Comparison of ENCODE assay signal across 12 cellular contexts in the genomic region with DNA sequence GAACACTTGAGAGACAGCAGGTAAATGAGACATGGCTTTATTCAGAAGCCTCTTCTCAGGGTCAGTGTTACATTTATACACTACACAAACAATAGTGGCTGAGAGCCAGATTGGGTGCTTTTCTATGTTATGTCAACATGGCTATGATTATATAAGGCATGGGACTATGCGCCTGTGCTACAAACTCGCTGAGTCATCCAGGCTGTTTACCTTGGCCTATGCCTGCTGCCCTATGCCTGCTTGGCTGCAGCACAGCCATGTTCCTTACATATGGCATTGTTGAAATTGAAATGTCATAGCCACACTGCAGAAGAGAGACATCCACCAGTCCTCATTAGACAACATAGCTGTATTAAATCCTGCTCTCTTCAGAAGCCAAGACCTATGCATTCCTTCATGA.
DNase-seq lines count a peak whose midpoint lies in the region; ATAC-seq, FAIRE-seq and TF ChIP-seq lines count a peak whose summit lies in the region.
"Had no signal": no experiment of that assay in that cellular context is flagged by ENCODE, and none has a peak within 500 bp of the region (broad histone marks: within the 10 kb centered on the region; RNA-seq: fewer than 3 reads in every experiment).

No MANE protein-coding gene starts in this region.

- H3K27me3 Mint-ChIP-seq in MCF 10A (ENCODE audit: insufficient read depth, unreplicated experiment), result no peaks in the 10 kb centered on the region

- peaks cover 8% of the 10 kb centered on the region for H3K9me3 Mint-ChIP-seq in MCF 10A (ENCODE audit: unreplicated experiment)

- H2AFZ ChIP-seq in fibroblast of lung (ENCODE audit: low read length), result no peak overlapping the region

- H3K79me2 ChIP-seq in fibroblast of lung (ENCODE audit: control insufficient read depth, insufficient read depth, low read length), result no peaks in the 10 kb centered on the region

- H3K36me3 ChIP-seq in breast epithelium (no peaks in the 10 kb centered on the region), Panc1 (ENCODE audit: control insufficient read depth, insufficient read depth, low read length) (no peaks in the 10 kb centered on the region), fibroblast of lung (ENCODE audit: control insufficient read depth, insufficient read depth, low read length) (no peaks in the 10 kb centered on the region)
- H3K36me3 ChIP-seq: cardiac muscle cell had no signal

- H3K4me3 Mint-ChIP-seq in MCF 10A (ENCODE audit: unreplicated experiment), result no peak overlapping the region

- CTCF ChIA-PET in MCF 10A (lab: Yijun Ruan, JAX) (no interaction called here), Panc1 (lab: Charles Lee) (no interaction called here)

- peak; percentile 88 for FAIRE-seq in urothelium cell line (lab: Jason Lieb, UNC)
- FAIRE-seq: keratinocyte had no signal

- H3K4me3 ChIP-seq in breast epithelium, result no peak overlapping the region
- no peak overlapping the region for H3K4me3 ChIP-seq in Panc1 (ENCODE audit: low read depth in 2 of 2, low read length in 2 of 2)
- H3K4me3 ChIP-seq in fibroblast of lung (replicated peaks in 1 of 4; ENCODE audit: control extremely low read depth in 1 of 4, insufficient read depth in 1 of 4, low read depth in 3 of 4, low read length in 4 of 4), result no peak overlapping the region
- H3K4me3 ChIP-seq: cardiac muscle cell had no signal

- DNase-seq in MCF 10A (ENCODE audit: unreplicated experiment), result peak; percentile 96
- no peak for DNase-seq in breast epithelium (ENCODE audit: low spot score in 2 of 2)
- peak; percentile 76 for DNase-seq in Panc1 (ENCODE audit: low read depth, low spot score)
- peak; percentile 1 to 5 for DNase-seq in fibroblast of lung (ENCODE audit: low read depth in 2 of 2)
- peak; percentile 58 for DNase-seq in urothelium cell line (ENCODE audit: low spot score)
- DNase-seq: activated T-cell treated with anti-CD3 and anti-CD28 coated beads for 4 hours; stimulated activated naive CD8-positive, alpha-beta T cell treated with anti-CD3 and anti-CD28 coated beads, Interleukin-15, Interleukin-2, amounts not matched to agents 100 U/mL and 50 U/mL, for 24 hours had no signal

- in situ Hi-C loops in Panc1 (cut with HindIII; ENCODE audit: low pct_unique_long_range_greater_than_20kb, low sequenced_read_pairs), result no loop called here

- H3K27ac Mint-ChIP-seq in MCF 10A (ENCODE audit: low read depth, unreplicated experiment), result peak overlapping the region; percentile 61

- H3K9me3 ChIP-seq in breast epithelium, result peaks cover 0 to 5% of the 10 kb centered on the region in 2 donors
- H3K9me3 ChIP-seq in Panc1 (ENCODE audit: control insufficient read depth, insufficient read depth, low read depth, low read length), result no peaks in the 10 kb centered on the region
- H3K9me3 ChIP-seq in fibroblast of lung (ENCODE audit: control insufficient read depth, insufficient read depth, low read depth, low read length), result no peaks in the 10 kb centered on the region

- ATAC-seq in Panc1 (peak; percentile 78), GM19328 (IDR thresholded peaks at IDR 0.05; ENCODE audit: unreplicated experiment) (no peak), HG02884 (IDR thresholded peaks at IDR 0.05; ENCODE audit: unreplicated experiment) (no peak), GM21786 (IDR thresholded peaks at IDR 0.05; ENCODE audit: unreplicated experiment) (no peak)
- ATAC-seq: stimulated activated naive CD8-positive, alpha-beta T cell treated with anti-CD3 and anti-CD28 coated beads, Interleukin-15, Interleukin-2, amounts not matched to agents 100 U/mL and 50 U/mL, for 24 hours had no signal

- TF ChIP-seq CTCF in MCF 10A (IDR thresholded peaks at IDR 0.05; ENCODE audit: unreplicated experiment) (no peak), breast epithelium (IDR thresholded peaks at IDR 0.05) (no peak), Panc1 (IDR thresholded peaks at IDR 0.05) (no peak), fibroblast of lung (conservative IDR thresholded peaks at IDR 0.05 in 1 of 2, IDR thresholded peaks at IDR 0.05 in 1 of 2; ENCODE audit: low read depth in 1 of 2, low read length in 2 of 2) (no peak)

- no peaks in the 10 kb centered on the region for H3K36me3 Mint-ChIP-seq in MCF 10A (ENCODE audit: insufficient read depth, unreplicated experiment)

- intact Hi-C loops in MCF 10A (cut with micrococcal nuclease), result no loop called here
- intact Hi-C loops in breast epithelium (cut with DNase I; ENCODE audit: low total_unique reads), result no loop called here
- intact Hi-C loops in Panc1 (cut with micrococcal nuclease; ENCODE audit: unreplicated experiment), result no loop called here

- H3K4me1 Mint-ChIP-seq in MCF 10A (ENCODE audit: insufficient read depth, unreplicated experiment), result peaks cover 8% of the 10 kb centered on the region

- H4K20me1 ChIP-seq in fibroblast of lung (ENCODE audit: control insufficient read depth, extremely low read depth, insufficient read depth, low read length), result no peaks in the 10 kb centered on the region

- no peak overlapping the region for H3K4me2 ChIP-seq in fibroblast of lung (ENCODE audit: extremely low read depth, insufficient read depth, low read length)

- H3K27ac ChIP-seq in breast epithelium (no peak overlapping the region), Panc1 (ENCODE audit: low read length) (no peak overlapping the region), fibroblast of lung (ENCODE audit: insufficient read depth, low read length) (no peak overlapping the region)
- H3K27ac ChIP-seq: cardiac muscle cell had no signal

- POLR2A ChIA-PET in MCF 10A (lab: Yijun Ruan, JAX), result interaction anchor here (0.6 to 1.2 kb wide), 3 partner anchors 10 to 445 kb away, joined by 3 to 4 read pairs (median 3); no protein-coding TSS in a partner anchor
- POLR2A ChIA-PET in Panc1 (lab: Charles Lee), result no interaction called here

- H3K4me1 ChIP-seq in breast epithelium (no peaks in the 10 kb centered on the region), Panc1 (ENCODE audit: control insufficient read depth, insufficient read depth, low read length) (no peaks in the 10 kb centered on the region), fibroblast of lung (ENCODE audit: control insufficient read depth, extremely low read depth, insufficient read depth, low read length) (no peaks in the 10 kb centered on the region)

- no peak overlapping the region for H3K9ac ChIP-seq in fibroblast of lung (ENCODE audit: insufficient read depth, low read length)

- TF ChIP-seq POLR2A in breast epithelium (IDR thresholded peaks at IDR 0.05), result no peak

- H3K27me3 ChIP-seq in breast epithelium (no peaks in the 10 kb centered on the region), Panc1 (ENCODE audit: control insufficient read depth, insufficient read depth, low read length) (no peaks in the 10 kb centered on the region), fibroblast of lung (ENCODE audit: control insufficient read depth, insufficient read depth, low read length) (no peaks in the 10 kb centered on the region)
- H3K27me3 ChIP-seq: cardiac muscle cell had no signal

- BruUV-seq in MCF 10A (replicated peaks; lab: Mats Ljungman, UMichigan) (no TSS peak), Panc1 (replicated peaks; lab: Mats Ljungman, UMichigan) (no TSS peak)

Comparison
In these comparisons a context has a peak if more than half of its experiments do, and no peak if none do; other contexts are left out.
1. DNase-seq: peak in MCF 10A (single experiment), Panc1 (single experiment), fibroblast of lung (2 of 2) and urothelium cell line (single experiment); none in breast epithelium (0 of 2).